Comparison of ENCODE assay signal across 23 cellular contexts in genomic region chr5:31048282-31048974, GRCh38.
A peak's percentile ranks its signal among the peaks of the same experiment; 100 is the strongest.
DNase-seq lines count a peak whose midpoint lies in the region; ATAC-seq and TF ChIP-seq lines count a peak whose summit lies in the region.
"Had no signal": no experiment of that assay in that cellular context is flagged by ENCODE, and none has a peak within 500 bp of the region (broad histone marks: within the 10 kb centered on the region; RNA-seq: fewer than 3 reads in every experiment).

No MANE protein-coding gene starts in this region.

- no peak overlapping the region for H2AFZ ChIP-seq in IMR-90 (replicated peaks; ENCODE audit: low read length, poor library complexity)
- no peak overlapping the region for H2AFZ ChIP-seq in neural progenitor cell (replicated peaks)

- no peaks in the 10 kb centered on the region for H4K20me1 ChIP-seq in IMR-90 (ENCODE audit: insufficient read depth, low read length)
- no peaks in the 10 kb centered on the region for H4K20me1 ChIP-seq in neural progenitor cell (ENCODE audit: low read depth)
- H4K20me1 ChIP-seq: BLaER1 treated with 17β-estradiol and CSF1 and Interleukin-3, amounts not matched to agents 10 nM and 100 nM had no signal

- TF ChIP-seq RAD21 in IMR-90 (IDR thresholded peaks at IDR 0.05; ENCODE audit: low read length), result no peak

- POLR2A ChIA-PET in IMR-90 (lab: Charles Lee; ENCODE audit: unreplicated experiment), result no interaction called here

- no peak overlapping the region for H3K9ac ChIP-seq in IMR-90 (ENCODE audit: low read depth, low read length)
- H3K9ac ChIP-seq in neural progenitor cell, result no peak overlapping the region
- H3K9ac ChIP-seq: BLaER1 treated with 17β-estradiol and CSF1 and Interleukin-3, amounts not matched to agents 10 nM and 100 nM had no signal

- H3K27me3 ChIP-seq in IMR-90 (ENCODE audit: control insufficient read depth, insufficient read depth, low read length) (no peaks in the 10 kb centered on the region), neural progenitor cell (no peaks in the 10 kb centered on the region)
- H3K27me3 ChIP-seq: BLaER1 treated with 17β-estradiol and CSF1 and Interleukin-3, amounts not matched to agents 10 nM and 100 nM; foreskin keratinocyte; heart right ventricle; SJCRH30 had no signal

- no peaks in the 10 kb centered on the region for H3K79me2 ChIP-seq in neural progenitor cell (ENCODE audit: low read depth)

- H4K5ac ChIP-seq in IMR-90 (ENCODE audit: low read depth, low read length), result peak overlapping the region; percentile 25; the same call in 1 of the 2 replicates

- H3K36me3 ChIP-seq in IMR-90 (ENCODE audit: control insufficient read depth, insufficient read depth, low read length) (no peaks in the 10 kb centered on the region), neural progenitor cell (no peaks in the 10 kb centered on the region)
- H3K36me3 ChIP-seq: BLaER1 treated with 17β-estradiol and CSF1 and Interleukin-3, amounts not matched to agents 10 nM and 100 nM; heart right ventricle; SJCRH30 had no signal

- H3F3A ChIP-seq in neural progenitor cell (ENCODE audit: low read depth), result peaks cover 63% of the 10 kb centered on the region

- H3K14ac ChIP-seq in IMR-90 (replicated peaks; ENCODE audit: low read depth, low read length), result no peak overlapping the region

- H3K18ac ChIP-seq in IMR-90 (ENCODE audit: low read depth, low read length), result no peak overlapping the region; the same call in 1 of the 2 replicates

- H3K4me2 ChIP-seq in IMR-90 (ENCODE audit: low read depth, low read length) (no peak overlapping the region), neural progenitor cell (peak overlapping the region; percentile 49)
- H3K4me2 ChIP-seq: BLaER1 treated with 17β-estradiol and CSF1 and Interleukin-3, amounts not matched to agents 10 nM and 100 nM had no signal

- H3K9me3 ChIP-seq in IMR-90 (ENCODE audit: control insufficient read depth, insufficient read depth, low read length) (no peaks in the 10 kb centered on the region), neural progenitor cell (ENCODE audit: low read depth) (no peaks in the 10 kb centered on the region)
- H3K9me3 ChIP-seq: BLaER1 treated with 17β-estradiol and CSF1 and Interleukin-3, amounts not matched to agents 10 nM and 100 nM; heart right ventricle; SJCRH30 had no signal

- H2AK9ac ChIP-seq in IMR-90 (replicated peaks; ENCODE audit: low read depth, low read length, poor library complexity), result no peak overlapping the region

- peaks cover 28% of the 10 kb centered on the region for H3K4me1 Mint-ChIP-seq in brain
- peaks cover 79% of the 10 kb centered on the region for H3K4me1 Mint-ChIP-seq in neural progenitor cell
- H3K4me1 Mint-ChIP-seq in activated naive CD4-positive, alpha-beta T cell treated with anti-CD3 and anti-CD28 coated beads, Interleukin-2, amount 10 ng/mL, durations not matched to agents 7 days and 5 days, result no peaks in the 10 kb centered on the region
- H3K4me1 Mint-ChIP-seq: activated B cell treated with CpG ODN at 0.5 μM for 24 hours, memory B cell had no signal

- no peak overlapping the region for H3K56ac ChIP-seq in IMR-90 (ENCODE audit: extremely low read depth, insufficient read depth, low read length)

- 80% methylated on average over 1 of the region's 7 CpGs; no CpG with 5 or more reads in 1 of the 2 experiments for WGBS in IMR-90 (ENCODE audit: extremely low coverage in 2 of 2, insufficient read length in 1 of 2), 2 experiments

- no peak overlapping the region for H3K23ac ChIP-seq in IMR-90 (ENCODE audit: low read depth, low read length)

- no peaks in the 10 kb centered on the region for H3K79me1 ChIP-seq in IMR-90 (ENCODE audit: low read depth in 1 of 2, low read length in 2 of 2)

- peak overlapping the region; percentile 55; the same call in 1 of the 3 replicates for H2BK15ac ChIP-seq in IMR-90 (ENCODE audit: low read depth, low read length)

- peak overlapping the region; percentile 21 for H2BK120ac ChIP-seq in IMR-90 (ENCODE audit: low read depth, low read length)

- CTCF ChIA-PET in IMR-90 (lab: Yijun Ruan, JAX), result no interaction called here
- CTCF ChIA-PET in activated naive CD4-positive, alpha-beta T cell treated with anti-CD3 and anti-CD28 coated beads, Interleukin-2, amount 10 ng/mL, durations not matched to agents 7 days and 5 days (lab: Charles Lee), result no interaction called here

- dilution Hi-C loops in IMR-90 (cut with HindIII; ENCODE audit: low sequenced_read_pairs, unreplicated experiment), result no loop called here

- H3K4ac ChIP-seq in IMR-90 (ENCODE audit: low read depth, low read length), result no peak overlapping the region

- TF ChIP-seq POLR2A in IMR-90 (IDR thresholded peaks at IDR 0.05; ENCODE audit: low read depth, low read length) (no peak), GM18505 (IDR thresholded peaks at IDR 0.05; ENCODE audit: borderline replicate concordance, extremely low read depth, insufficient read depth, insufficient read length) (no peak)

- H3K27me3 Mint-ChIP-seq in brain, result peaks cover 8% of the 10 kb centered on the region
- H3K27me3 Mint-ChIP-seq in neural progenitor cell (ENCODE audit: insufficient read depth, low read depth), result peaks cover 7% of the 10 kb centered on the region
- no peaks in the 10 kb centered on the region for H3K27me3 Mint-ChIP-seq in activated naive CD4-positive, alpha-beta T cell treated with anti-CD3 and anti-CD28 coated beads, Interleukin-2, amount 10 ng/mL, durations not matched to agents 7 days and 5 days
- H3K27me3 Mint-ChIP-seq: activated B cell treated with CpG ODN at 0.5 μM for 24 hours, memory B cell had no signal

- no peaks in the 10 kb centered on the region for H3K36me3 Mint-ChIP-seq in brain
- peaks cover 2% of the 10 kb centered on the region for H3K36me3 Mint-ChIP-seq in neural progenitor cell
- no peaks in the 10 kb centered on the region for H3K36me3 Mint-ChIP-seq in activated naive CD4-positive, alpha-beta T cell treated with anti-CD3 and anti-CD28 coated beads, Interleukin-2, amount 10 ng/mL, durations not matched to agents 7 days and 5 days
- H3K36me3 Mint-ChIP-seq: memory B cell had no signal

- H3K27ac Mint-ChIP-seq in brain (peak overlapping the region in 3 of 5 experiments; percentile 64 to 98 (median 68)), neural progenitor cell (peak overlapping the region; percentile 65)
- H3K27ac Mint-ChIP-seq in activated naive CD4-positive, alpha-beta T cell treated with anti-CD3 and anti-CD28 coated beads, Interleukin-2, amount 10 ng/mL, durations not matched to agents 7 days and 5 days, result no peak overlapping the region
- H3K27ac Mint-ChIP-seq: activated B cell treated with CpG ODN at 0.5 μM for 24 hours; activated naive CD4-positive, alpha-beta T cell treated with anti-CD3 and anti-CD28 coated beads, Interleukin-2, amount 50 U/mL, for 72 hours; endodermal cell; memory B cell had no signal

- H2BK5ac ChIP-seq in IMR-90 (ENCODE audit: low read depth, low read length, poor library complexity, severe bottlenecking), result no peak overlapping the region

- no peaks in the 10 kb centered on the region; the same call in 1 of the 2 replicates for H3K9me1 ChIP-seq in IMR-90 (ENCODE audit: insufficient read depth, low read length)

- peak overlapping the region; percentile 55; the same call in 1 of the 2 replicates for H2BK20ac ChIP-seq in IMR-90 (ENCODE audit: low read depth, low read length)

- H3K4me3 ChIP-seq in IMR-90 (ENCODE audit: insufficient read depth, low read depth, low read length), result no peak overlapping the region
- H3K4me3 ChIP-seq in neural progenitor cell, result no peak overlapping the region
- H3K4me3 ChIP-seq: BLaER1 treated with 17β-estradiol and CSF1 and Interleukin-3, amounts not matched to agents 10 nM and 100 nM; heart right ventricle; SJCRH30 had no signal

- ATAC-seq in IMR-90 (ENCODE audit: low read depth) (no peak), GM18505 (IDR thresholded peaks at IDR 0.05; ENCODE audit: unreplicated experiment) (no peak)
- ATAC-seq: activated naive CD4-positive, alpha-beta T cell treated with anti-CD3 and anti-CD28 coated beads, Interleukin-2, amount 50 U/mL, for 72 hours; esophagus mucosa; foreskin keratinocyte; HCT116; heart right ventricle had no signal

- peaks cover 4% of the 10 kb centered on the region; the same call in 1 of the 2 replicates for H3K4me1 ChIP-seq in IMR-90 (ENCODE audit: control insufficient read depth, insufficient read depth, low read length)
- peaks cover 65% of the 10 kb centered on the region for H3K4me1 ChIP-seq in neural progenitor cell
- H3K4me1 ChIP-seq: BLaER1 treated with 17β-estradiol and CSF1 and Interleukin-3, amounts not matched to agents 10 nM and 100 nM; foreskin keratinocyte; heart right ventricle; SJCRH30 had no signal

- H4K8ac ChIP-seq in IMR-90 (ENCODE audit: low read depth in 2 of 2, low read length in 2 of 2), result no peak overlapping the region

- no peak for DNase-seq in IMR-90
- peak; percentile 81 for DNase-seq in NCI-H345 (lab: John Stamatoyannopoulos, UW)
- DNase-seq in neural progenitor cell (ENCODE audit: low spot score), result no peak
- DNase-seq in posterior vena cava (ENCODE audit: low spot score), result no peak
- no peak for DNase-seq in activated naive CD4-positive, alpha-beta T cell treated with anti-CD3 and anti-CD28 coated beads, Interleukin-2, amount 10 ng/mL, durations not matched to agents 7 days and 5 days
- DNase-seq: activated B cell treated with CpG ODN at 0.5 μM for 24 hours; cortex of kidney; endodermal cell; foreskin keratinocyte; heart right ventricle; KBM-7; MM.1S; NCI-H1694 treated with DMSO at 0.1 percent for 48 hours; nucleus accumbens; SJCRH30; stimulated activated naive CD4-positive, alpha-beta T cell treated with Interleukin-2 at 50 U/mL for 16 hours had no signal

- H3K9me3 Mint-ChIP-seq in brain, result no peaks in the 10 kb centered on the region
- H3K9me3 Mint-ChIP-seq in neural progenitor cell, result peaks cover 8% of the 10 kb centered on the region
- peaks cover 3% of the 10 kb centered on the region for H3K9me3 Mint-ChIP-seq in activated naive CD4-positive, alpha-beta T cell treated with anti-CD3 and anti-CD28 coated beads, Interleukin-2, amount 10 ng/mL, durations not matched to agents 7 days and 5 days
- H3K9me3 Mint-ChIP-seq: endodermal cell had no signal

- no peak overlapping the region for H4K91ac ChIP-seq in IMR-90 (ENCODE audit: insufficient read depth, low read depth, low read length)

- no peak for TF ChIP-seq CTCF in IMR-90 (conservative IDR thresholded peaks at IDR 0.05; ENCODE audit: low read depth, low read length)
- no peak for TF ChIP-seq CTCF in brain (conservative IDR thresholded peaks at IDR 0.05)
- TF ChIP-seq CTCF in neural progenitor cell (IDR thresholded peaks at IDR 0.05), result no peak

- no peak overlapping the region for H3K27ac ChIP-seq in IMR-90 (ENCODE audit: insufficient read depth, low read length)
- H3K27ac ChIP-seq in neural progenitor cell, result peak overlapping the region; percentile 5
- H3K27ac ChIP-seq: BLaER1 treated with 17β-estradiol and CSF1 and Interleukin-3, amounts not matched to agents 10 nM and 100 nM; foreskin keratinocyte; heart right ventricle; SJCRH30 had no signal

- intact Hi-C loops in IMR-90 (cut with micrococcal nuclease), result no loop called here
- intact Hi-C loops in posterior vena cava (cut with DNase I), result no loop called here

- in situ Hi-C loops in IMR-90 (cut with MboI; ENCODE audit: low sequenced_read_pairs), result no loop called here

- H3K4me3 Mint-ChIP-seq in brain (peak overlapping the region in 2 of 5 experiments; percentile 22 to 51), neural progenitor cell (no peak overlapping the region)
- H3K4me3 Mint-ChIP-seq in activated naive CD4-positive, alpha-beta T cell treated with anti-CD3 and anti-CD28 coated beads, Interleukin-2, amount 10 ng/mL, durations not matched to agents 7 days and 5 days, result no peak overlapping the region
- H3K4me3 Mint-ChIP-seq: activated B cell treated with CpG ODN at 0.5 μM for 24 hours, endodermal cell, memory B cell had no signal

- BruUV-seq in IMR-90 (replicated peaks; lab: Mats Ljungman, UMichigan), result no TSS peak

- 0 out of 2 replicates have a peak overlapping the region, but pooled peaks have one; percentile 4 for H2AK5ac ChIP-seq in IMR-90 (ENCODE audit: low read depth, low read length)
